Comparison of ENCODE assay signal across 20 cellular contexts in genomic region chr15:27850961-27851636, GRCh38.
"Had no signal": no experiment of that assay in that cellular context is flagged by ENCODE, and none has a peak within 500 bp of the region (broad histone marks: within the 10 kb centered on the region; RNA-seq: fewer than 3 reads in every experiment).

No MANE protein-coding gene starts in this region.

- H3K4me1 ChIP-seq: gastrocnemius medialis, heart right ventricle, tibial artery, upper lobe of left lung had no signal

- H3K27ac ChIP-seq: coronary artery, gastrocnemius medialis, heart right ventricle, tibial artery, upper lobe of left lung had no signal

- DNase-seq: central memory CD4-positive, alpha-beta T cell; effector CD8-positive, alpha-beta T cell; gastrocnemius medialis; heart right ventricle; hypothalamus; left ventricle myocardium superior; mesenchymal stem cell; naive B cell; right cardiac atrium; stimulated activated CD4-positive, alpha-beta T cell treated with anti-CD3 and anti-CD28 coated beads, Interleukin-4, amount 100 ng/mL, for 1 hour; stimulated activated CD8-positive, alpha-beta memory T cell treated with anti-CD3 and anti-CD28 coated beads, Interleukin-4, amount 100 ng/mL, for 48 hours; stimulated activated naive CD8-positive, alpha-beta T cell treated with anti-CD3 and anti-CD28 coated beads, Interleukin-15, Interleukin-2, amounts not matched to agents 100 U/mL and 50 U/mL, for 24 hours; tibial artery; upper lobe of left lung had no signal

- H3K27ac Mint-ChIP-seq: naive B cell; nephron; stimulated activated effector memory CD8-positive, alpha-beta T cell treated with anti-CD3 and anti-CD28 coated beads, Interleukin-12 subunit alpha, Interleukin-12 subunit beta, amount 100 ng/mL, for 72 hours had no signal

- H3K4me3 ChIP-seq: coronary artery, gastrocnemius medialis, heart right ventricle, lung, tibial artery, upper lobe of left lung had no signal

- H3K27me3 ChIP-seq: gastrocnemius medialis, heart right ventricle, tibial artery, upper lobe of left lung had no signal

- H3K4me3 Mint-ChIP-seq: naive B cell; nephron; stimulated activated effector memory CD8-positive, alpha-beta T cell treated with anti-CD3 and anti-CD28 coated beads, Interleukin-12 subunit alpha, Interleukin-12 subunit beta, amount 100 ng/mL, for 72 hours had no signal

- H3K36me3 ChIP-seq: gastrocnemius medialis, heart right ventricle, tibial artery, upper lobe of left lung had no signal

- H3K9me3 ChIP-seq: gastrocnemius medialis, tibial artery had no signal

- H3K4me1 Mint-ChIP-seq: naive B cell; nephron; stimulated activated effector memory CD8-positive, alpha-beta T cell treated with anti-CD3 and anti-CD28 coated beads, Interleukin-12 subunit alpha, Interleukin-12 subunit beta, amount 100 ng/mL, for 72 hours had no signal

- ATAC-seq: esophagus mucosa; gastrocnemius medialis; heart right ventricle; left ventricle myocardium superior; right cardiac atrium; stimulated activated effector memory CD8-positive, alpha-beta T cell treated with anti-CD3 and anti-CD28 coated beads, Interleukin-12 subunit alpha, Interleukin-12 subunit beta, amount 100 ng/mL, for 72 hours; stimulated activated naive CD8-positive, alpha-beta T cell treated with anti-CD3 and anti-CD28 coated beads, Interleukin-15, Interleukin-2, amounts not matched to agents 100 U/mL and 50 U/mL, for 24 hours had no signal

- H3K36me3 Mint-ChIP-seq: stimulated activated effector memory CD8-positive, alpha-beta T cell treated with anti-CD3 and anti-CD28 coated beads, Interleukin-12 subunit alpha, Interleukin-12 subunit beta, amount 100 ng/mL, for 72 hours had no signal

- FAIRE-seq: islet of Langerhans had no signal
